Comparison of ENCODE assay signal across 2 cellular contexts in genomic region chr6:11218077-11218392, GRCh38.
TF ChIP-seq lines count a peak whose summit lies in the region.

No MANE protein-coding gene starts in this region.

TF ChIP-seq in SK-N-SH, 30 proteins besides CTCF, POLR2A, EP300 and RAD21 (continued from another document):
- no peak for TF ChIP-seq GABPA (IDR thresholded peaks at IDR 0.05; ENCODE audit: low read depth)
- no peak for TF ChIP-seq NFIC (IDR thresholded peaks at IDR 0.05; ENCODE audit: borderline replicate concordance)
- TF ChIP-seq NRF1 (IDR thresholded peaks at IDR 0.05; ENCODE audit: low read depth, low read length), result no peak
- TF ChIP-seq TCF12 (IDR thresholded peaks at IDR 0.05), result no peak
- no peak for TF ChIP-seq CHD2 (IDR thresholded peaks at IDR 0.05; ENCODE audit: low read length, partially characterized antibody)
- TF ChIP-seq ELF1 (IDR thresholded peaks at IDR 0.05), result no peak
- TF ChIP-seq EZH2phosphoT487 (IDR thresholded peaks at IDR 0.05; ENCODE audit: borderline replicate concordance, low read depth), result no peak
- no peak for TF ChIP-seq JUND (IDR thresholded peaks at IDR 0.05)

TF ChIP-seq in SK-N-SH treated with all-trans-retinoic acid at 6 μM for 48 hours, 23 proteins besides CTCF, POLR2A, EP300 and RAD21 (continued from another document):
- no peak for TF ChIP-seq CREB5 (CRISPR knock-in tag; IDR thresholded peaks at IDR 0.05; ENCODE audit: low read depth)
